ENCODE assay signal across 8 cellular contexts in the genomic region with DNA sequence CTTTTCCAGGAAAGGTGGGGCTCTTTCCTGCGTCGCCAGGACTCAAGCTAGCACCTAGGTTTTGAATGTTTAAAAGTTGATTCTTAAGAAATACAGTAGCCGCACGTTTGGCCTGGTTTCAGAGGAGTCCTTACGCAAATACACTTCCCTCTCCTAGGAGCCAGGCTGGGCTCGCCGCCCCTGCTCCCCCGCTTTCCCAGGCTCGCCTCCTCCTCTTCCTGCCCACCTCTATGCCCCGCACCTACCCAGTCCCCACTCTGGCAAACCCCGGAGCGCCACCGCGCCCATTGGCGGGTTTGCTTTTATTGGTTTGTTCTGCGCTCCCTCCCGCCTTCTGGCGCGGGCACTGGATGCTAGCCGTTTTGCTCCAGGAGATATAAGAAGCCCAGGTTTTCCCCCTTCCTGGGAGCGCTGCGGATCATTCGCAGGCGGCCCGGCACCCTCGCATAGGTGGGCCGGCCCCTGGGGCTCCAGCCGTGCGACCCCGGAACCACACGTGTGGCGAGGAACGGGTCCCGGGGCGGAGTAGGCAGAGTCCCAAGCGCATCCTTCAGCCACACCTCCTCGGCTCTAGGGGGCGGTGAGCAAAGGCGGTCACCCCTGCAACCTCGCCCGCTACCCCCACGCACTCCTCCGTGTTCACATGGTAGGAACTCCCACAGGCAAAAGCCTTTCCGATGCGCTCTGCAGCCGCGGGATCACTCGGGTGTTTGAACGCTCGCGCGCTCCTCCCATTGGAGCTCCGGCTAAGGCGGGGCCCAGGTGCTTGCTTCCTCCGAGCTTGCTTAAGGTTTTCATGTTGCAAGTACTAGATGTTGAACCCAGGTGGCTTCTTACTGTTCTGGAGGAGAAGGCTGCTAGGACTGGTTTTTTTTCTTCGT.
DNase-seq lines count a peak whose midpoint lies in the region; ATAC-seq and TF ChIP-seq lines count a peak whose summit lies in the region.

No MANE protein-coding gene starts in this region.

- H3K4me1 Mint-ChIP-seq in type B pancreatic cell (ENCODE audit: unreplicated experiment), result peaks cover 17% of the 10 kb centered on the region

- H3K79me2 ChIP-seq in neural cell (replicated peaks; ENCODE audit: insufficient read depth, low read length), result no peaks in the 10 kb centered on the region

- H3K4me1 ChIP-seq in esophagus squamous epithelium, result peaks cover 25 to 72% (median 31%) of the 10 kb centered on the region in 3 donors

- peak overlapping the region; percentile 64 to 95 (median 94) for H3K27ac ChIP-seq in esophagus squamous epithelium
- H3K27ac ChIP-seq in neural cell (ENCODE audit: low read length), result no peak overlapping the region

- peak; percentile 85 for DNase-seq in NCI-H748 (lab: John Stamatoyannopoulos, UW; ENCODE audit: unreplicated experiment)
- peak; percentile 60 for DNase-seq in activated T-cell treated with anti-CD3 and anti-CD28 coated beads for 1 hour (ENCODE audit: low read depth)
- DNase-seq in esophagus squamous epithelium (lab: John Stamatoyannopoulos, UW), result no peak
- no peak for DNase-seq in type B pancreatic cell (ENCODE audit: extremely low spot score, unreplicated experiment)
- no peak for DNase-seq in GF-D8 (lab: John Stamatoyannopoulos, UW)

- peak overlapping the region; percentile 42 for H3K27ac Mint-ChIP-seq in type B pancreatic cell

- H3K9ac ChIP-seq in neural cell (ENCODE audit: low read length), result no peak overlapping the region

- no peak for TF ChIP-seq EP300 in neural cell (conservative IDR thresholded peaks at IDR 0.05; ENCODE audit: poor library complexity, severe bottlenecking)

- no peaks in the 10 kb centered on the region for H3K9me2 ChIP-seq in neural cell (ENCODE audit: insufficient read depth, low read length)

- no peak overlapping the region for H2AFZ ChIP-seq in neural cell (ENCODE audit: low read depth, low read length)

- no peaks in the 10 kb centered on the region for H3K36me3 Mint-ChIP-seq in type B pancreatic cell

- no peaks in the 10 kb centered on the region for H4K20me1 ChIP-seq in neural cell (ENCODE audit: insufficient read depth)

- H3K27me3 Mint-ChIP-seq in type B pancreatic cell, result peaks cover 90% of the 10 kb centered on the region

- H3K4me3 ChIP-seq in esophagus squamous epithelium, result peak overlapping the region; percentile 27 to 78 (median 72)
- H3K4me3 ChIP-seq in neural cell (ENCODE audit: low read length), result peak overlapping the region; percentile 75

- peak; percentile 31 for TF ChIP-seq POLR2A in GM15510 (IDR thresholded peaks at IDR 0.05; ENCODE audit: borderline replicate concordance, extremely low read depth, insufficient read length)
- TF ChIP-seq POLR2A in esophagus squamous epithelium (IDR thresholded peaks at IDR 0.05), result peak in 2 of 4 donors; percentile 13 to 39

- intact Hi-C loops in esophagus squamous epithelium (cut with DNase I), result no loop called here

- TF ChIP-seq CTCF in esophagus squamous epithelium (IDR thresholded peaks at IDR 0.05), result peak in 1 of 6 experiments; percentile 11
- TF ChIP-seq CTCF in neural cell (IDR thresholded peaks at IDR 0.05; ENCODE audit: poor library complexity, severe bottlenecking), result peak; percentile 46
- TF ChIP-seq CTCF in type B pancreatic cell (conservative IDR thresholded peaks at IDR 0.05), result peak; percentile 24

- peak; percentile 32 for ATAC-seq in HG02938 (IDR thresholded peaks at IDR 0.05; ENCODE audit: unreplicated experiment)

- H3K36me3 ChIP-seq in esophagus squamous epithelium (peaks cover 0 to 22% (median 0%) of the 10 kb centered on the region in 3 donors), neural cell (ENCODE audit: insufficient read depth, low read length) (no peaks in the 10 kb centered on the region)

- peak overlapping the region; percentile 81 for H3K4me2 ChIP-seq in neural cell (ENCODE audit: low read length)

- H3K27me3 ChIP-seq in esophagus squamous epithelium (peaks cover 0 to 43% (median 0%) of the 10 kb centered on the region in 4 donors), neural cell (ENCODE audit: insufficient read depth, low read depth, low read length) (peaks cover 81% of the 10 kb centered on the region)

- WGBS in esophagus squamous epithelium, 2 donors, result 0 to 2% methylated on average over 32 to 44 of the region's 56 CpGs

- no peaks in the 10 kb centered on the region for H3K9me3 Mint-ChIP-seq in type B pancreatic cell

- TF ChIP-seq RAD21 in neural cell (conservative IDR thresholded peaks at IDR 0.05), result no peak

- no peaks in the 10 kb centered on the region for H3F3A ChIP-seq in neural cell (ENCODE audit: insufficient read depth, low read length, poor library complexity, severe bottlenecking)

- H3K9me3 ChIP-seq in esophagus squamous epithelium (no peaks in the 10 kb centered on the region), neural cell (ENCODE audit: low read length) (peaks cover 7% of the 10 kb centered on the region)

- H3K4me3 Mint-ChIP-seq in type B pancreatic cell, result peak overlapping the region; percentile 88

TF ChIP-seq in neural cell, 6 proteins besides CTCF, POLR2A, EP300 and RAD21:
- TF ChIP-seq MXI1 (conservative IDR thresholded peaks at IDR 0.05; ENCODE audit: poor library complexity, severe bottlenecking), result peak; percentile 93
- TF ChIP-seq POLR2AphosphoS5 (IDR thresholded peaks at IDR 0.05), result peak; percentile 42
- TF ChIP-seq, protein P1, sequence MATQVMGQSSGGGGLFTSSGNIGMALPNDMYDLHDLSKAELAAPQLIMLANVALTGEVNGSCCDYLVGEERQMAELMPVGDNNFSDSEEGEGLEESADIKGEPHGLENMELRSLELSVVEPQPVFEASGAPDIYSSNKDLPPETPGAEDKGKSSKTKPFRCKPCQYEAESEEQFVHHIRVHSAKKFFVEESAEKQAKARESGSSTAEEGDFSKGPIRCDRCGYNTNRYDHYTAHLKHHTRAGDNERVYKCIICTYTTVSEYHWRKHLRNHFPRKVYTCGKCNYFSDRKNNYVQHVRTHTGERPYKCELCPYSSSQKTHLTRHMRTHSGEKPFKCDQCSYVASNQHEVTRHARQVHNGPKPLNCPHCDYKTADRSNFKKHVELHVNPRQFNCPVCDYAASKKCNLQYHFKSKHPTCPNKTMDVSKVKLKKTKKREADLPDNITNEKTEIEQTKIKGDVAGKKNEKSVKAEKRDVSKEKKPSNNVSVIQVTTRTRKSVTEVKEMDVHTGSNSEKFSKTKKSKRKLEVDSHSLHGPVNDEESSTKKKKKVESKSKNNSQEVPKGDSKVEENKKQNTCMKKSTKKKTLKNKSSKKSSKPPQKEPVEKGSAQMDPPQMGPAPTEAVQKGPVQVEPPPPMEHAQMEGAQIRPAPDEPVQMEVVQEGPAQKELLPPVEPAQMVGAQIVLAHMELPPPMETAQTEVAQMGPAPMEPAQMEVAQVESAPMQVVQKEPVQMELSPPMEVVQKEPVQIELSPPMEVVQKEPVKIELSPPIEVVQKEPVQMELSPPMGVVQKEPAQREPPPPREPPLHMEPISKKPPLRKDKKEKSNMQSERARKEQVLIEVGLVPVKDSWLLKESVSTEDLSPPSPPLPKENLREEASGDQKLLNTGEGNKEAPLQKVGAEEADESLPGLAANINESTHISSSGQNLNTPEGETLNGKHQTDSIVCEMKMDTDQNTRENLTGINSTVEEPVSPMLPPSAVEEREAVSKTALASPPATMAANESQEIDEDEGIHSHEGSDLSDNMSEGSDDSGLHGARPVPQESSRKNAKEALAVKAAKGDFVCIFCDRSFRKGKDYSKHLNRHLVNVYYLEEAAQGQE (IDR thresholded peaks at IDR 0.05; ENCODE audit: borderline replicate concordance), result no peak
- no peak for TF ChIP-seq EZH2 (IDR thresholded peaks at IDR 0.05; ENCODE audit: borderline replicate concordance, insufficient read depth, low read length, poor library complexity, severe bottlenecking)
- no peak for TF ChIP-seq SMC3 (conservative IDR thresholded peaks at IDR 0.05; ENCODE audit: poor library complexity)
- TF ChIP-seq TAF1 (IDR thresholded peaks at IDR 0.05; ENCODE audit: low read depth), result no peak

Comparison
In these comparisons a context has a peak if more than half of its experiments do, and no peak if none do; other contexts are left out.
1. DNase-seq: peak in NCI-H748 (single experiment) and activated T-cell treated with anti-CD3 and anti-CD28 coated beads for 1 hour (single experiment); none in esophagus squamous epithelium (single experiment), type B pancreatic cell (single experiment) and GF-D8 (single experiment).